Comparison of ENCODE assay signal across 1 cellular context in genomic region chr7:129438281-129438838, GRCh38.
TF ChIP-seq lines count a peak whose summit lies in the region.

No MANE protein-coding gene starts in this region.

TF ChIP-seq in K562, 482 proteins besides CTCF, POLR2A, EP300 and RAD21 (continues in another document):
- TF ChIP-seq ZBTB12 (CRISPR knock-in tag; IDR thresholded peaks at IDR 0.05), result no peak
- TF ChIP-seq ZNF764 (CRISPR knock-in tag; IDR thresholded peaks at IDR 0.05; ENCODE audit: low read depth), result no peak
- TF ChIP-seq ZZZ3 (IDR thresholded peaks at IDR 0.05), result 0 out of 2 replicates have a peak, but pooled peaks have one; percentile 34
- no peak for TF ChIP-seq ZBTB8A (IDR thresholded peaks at IDR 0.05; ENCODE audit: partially characterized antibody)
- no peak for TF ChIP-seq BHLHE40 (IDR thresholded peaks at IDR 0.05; ENCODE audit: low read length)
- TF ChIP-seq TCF7 (IDR thresholded peaks at IDR 0.05; ENCODE audit: borderline replicate concordance), result no peak
- TF ChIP-seq RBM22 (IDR thresholded peaks at IDR 0.05; ENCODE audit: low read depth, low read length, poor library complexity, severe bottlenecking), result no peak
- no peak for TF ChIP-seq E2F8 (IDR thresholded peaks at IDR 0.05; ENCODE audit: low read depth, partially characterized antibody)
- TF ChIP-seq RBBP5 (IDR thresholded peaks at IDR 0.05; ENCODE audit: borderline replicate concordance, insufficient read depth, low read length, poor library complexity, severe bottlenecking), result peak; percentile 10
- TF ChIP-seq ZNF146 (CRISPR knock-in tag; IDR thresholded peaks at IDR 0.05; ENCODE audit: unreplicated experiment), result no peak
- no peak for TF ChIP-seq TAF15 (IDR thresholded peaks at IDR 0.05; ENCODE audit: low read depth, low read length)
- peak; percentile 15; the same call in 1 of the 2 replicates for TF ChIP-seq MEF2D (tag; conservative IDR thresholded peaks at IDR 0.05; ENCODE audit: low read depth)
- 0 out of 2 replicates have a peak, but pooled peaks have one; percentile 10 for TF ChIP-seq ZBTB40 (IDR thresholded peaks at IDR 0.05)
- TF ChIP-seq ZBTB40 (CRISPR knock-in tag; IDR thresholded peaks at IDR 0.05), result no peak
- TF ChIP-seq CREB1 (IDR thresholded peaks at IDR 0.05), result no peak
- no peak for TF ChIP-seq CREB1 (CRISPR knock-in tag; IDR thresholded peaks at IDR 0.05)
- no peak for TF ChIP-seq MTA3 (IDR thresholded peaks at IDR 0.05; ENCODE audit: borderline replicate concordance)
- 0 out of 2 replicates have a peak, but pooled peaks have one; percentile 1 for TF ChIP-seq MEF2A (IDR thresholded peaks at IDR 0.05; ENCODE audit: control insufficient read depth, low read depth, low read length)
- no peak for TF ChIP-seq POLR2B (IDR thresholded peaks at IDR 0.05; ENCODE audit: low read depth, partially characterized antibody)
- TF ChIP-seq HMBOX1 (IDR thresholded peaks at IDR 0.05), result no peak
- no peak for TF ChIP-seq LARP7 (IDR thresholded peaks at IDR 0.05)
- no peak for TF ChIP-seq GABPB2 (CRISPR knock-in tag; conservative IDR thresholded peaks at IDR 0.05)
- TF ChIP-seq HDGF (IDR thresholded peaks at IDR 0.05), result peak; percentile 91; the same call in 1 of the 2 replicates
- TF ChIP-seq HOXB6 (CRISPR knock-in tag; IDR thresholded peaks at IDR 0.05; ENCODE audit: borderline replicate concordance), result no peak
- TF ChIP-seq SIN3A (IDR thresholded peaks at IDR 0.05; ENCODE audit: borderline replicate concordance in 2 of 2, control insufficient read depth in 1 of 2, low read depth in 2 of 2, low read length in 2 of 2), result no peak
- no peak for TF ChIP-seq XRCC4 (IDR thresholded peaks at IDR 0.05; ENCODE audit: extremely low read depth, insufficient read depth, insufficient read length)
- TF ChIP-seq E2F4 (CRISPR knock-in tag; IDR thresholded peaks at IDR 0.05; ENCODE audit: low read depth), result no peak
- TF ChIP-seq KDM4B (IDR thresholded peaks at IDR 0.05; ENCODE audit: borderline replicate concordance in 2 of 2, low read depth in 1 of 2), result 0 out of 4 replicates have a peak, but pooled peaks of 1 of the 2 experiments have one; percentile 89
- no peak for TF ChIP-seq HNRNPL (IDR thresholded peaks at IDR 0.05; ENCODE audit: low read depth, low read length)
- TF ChIP-seq BRD4 (IDR thresholded peaks at IDR 0.05), result peak; percentile 78; the same call in 1 of the 2 replicates
- no peak for TF ChIP-seq ZBTB43 (CRISPR knock-in tag; IDR thresholded peaks at IDR 0.05)
- TF ChIP-seq JUNB (CRISPR knock-in tag; conservative IDR thresholded peaks at IDR 0.05), result no peak
- TF ChIP-seq RCOR1 (IDR thresholded peaks at IDR 0.05; ENCODE audit: borderline replicate concordance in 1 of 2, low read depth in 2 of 2, low read length in 2 of 2), result no peak
- TF ChIP-seq ZNF24 (IDR thresholded peaks at IDR 0.05), result peak; percentile 30; the same call in 1 of the 2 replicates
- TF ChIP-seq GTF2F1 (IDR thresholded peaks at IDR 0.05; ENCODE audit: low read depth, low read length), result no peak
- 0 out of 2 replicates have a peak, but pooled peaks have one; percentile 10 for TF ChIP-seq GATAD2B (IDR thresholded peaks at IDR 0.05; ENCODE audit: borderline replicate concordance)
- TF ChIP-seq KDM2B (CRISPR knock-in tag; IDR thresholded peaks at IDR 0.05), result 0 out of 2 replicates have a peak, but pooled peaks have one; percentile 54
- no peak for TF ChIP-seq ZNF717 (CRISPR knock-in tag; IDR thresholded peaks at IDR 0.05)
- no peak for TF ChIP-seq ERF (CRISPR knock-in tag; IDR thresholded peaks at IDR 0.05)
- TF ChIP-seq HINFP (tag; conservative IDR thresholded peaks at IDR 0.05; ENCODE audit: low read depth), result 0 out of 2 replicates have a peak, but pooled peaks have one; percentile 4
- no peak for TF ChIP-seq CBX2 (IDR thresholded peaks at IDR 0.05; ENCODE audit: insufficient read depth, low read length, poor library complexity, severe bottlenecking)
- TF ChIP-seq PHB (CRISPR knock-in tag; IDR thresholded peaks at IDR 0.05), result 0 out of 2 replicates have a peak, but pooled peaks have one; percentile 49
- no peak for TF ChIP-seq HES1 (IDR thresholded peaks at IDR 0.05; ENCODE audit: low read depth)
